In the genomic region with DNA sequence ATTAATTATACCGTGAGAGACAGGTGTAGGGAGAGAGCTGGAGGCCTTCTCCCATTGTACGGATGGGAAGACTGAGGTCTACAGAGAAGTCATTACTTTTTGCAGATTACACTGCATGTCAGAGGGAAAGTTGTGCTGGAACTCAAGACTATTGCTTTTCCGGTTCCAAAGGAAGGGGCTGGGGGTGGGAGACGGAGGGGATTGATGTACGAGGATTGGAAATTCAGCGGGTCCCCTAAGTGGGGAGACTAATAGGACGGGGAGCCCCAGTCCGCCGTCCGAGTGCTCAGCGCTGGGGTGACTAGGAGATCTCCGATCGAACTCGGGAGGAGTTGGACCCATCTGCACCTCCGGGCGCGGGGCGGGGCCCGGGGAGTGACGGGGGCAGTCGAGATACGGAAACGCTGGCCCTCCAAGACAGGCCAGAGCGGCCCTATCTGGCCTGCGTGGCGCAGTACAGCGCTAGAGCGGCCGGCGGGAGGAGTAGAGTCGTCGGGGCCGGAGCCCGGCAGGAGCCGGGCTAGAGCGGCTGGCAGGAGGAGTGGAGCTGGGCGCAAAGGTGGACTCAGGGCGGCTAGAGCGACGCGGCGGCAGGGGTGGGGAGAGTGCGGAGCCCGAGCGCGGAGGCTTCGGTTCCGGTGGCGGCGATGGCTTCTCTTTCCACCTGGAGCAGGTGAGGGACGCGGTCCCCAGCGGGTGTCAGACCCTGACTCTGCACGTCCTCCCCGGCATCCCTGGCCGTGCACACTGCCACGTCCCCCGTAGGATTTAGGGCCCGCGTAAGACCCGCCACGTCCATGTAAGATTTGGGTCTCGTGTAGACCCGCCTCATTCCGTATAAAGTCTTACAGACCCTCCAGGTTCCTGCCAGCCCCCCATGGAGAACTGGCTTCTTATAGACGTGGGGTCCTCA, we compare ENCODE assay signal across 8 cellular contexts. TPM values are rescaled to one million over a fixed set of nuclear protein-coding genes. Genes with fewer than 3 reads are reported as not detected.
DNase-seq lines count a peak whose midpoint lies in the region; ATAC-seq and TF ChIP-seq lines count a peak whose summit lies in the region.

No MANE protein-coding gene starts in this region.

- ATAC-seq in GM21825 (IDR thresholded peaks at IDR 0.05; ENCODE audit: unreplicated experiment) (peak; percentile 58), natural killer cell (peak; percentile 62 to 90 (median 75))
- ATAC-seq in activated T-helper 17 cell treated with anti-CD3 and anti-CD28 coated beads, Interleukin-2, amount 50 U/mL, for 72 hours (replicated peaks) = peak; percentile 73

- H3K36me3 Mint-ChIP-seq in activated T-helper 17 cell treated with anti-CD3 and anti-CD28 coated beads, Interleukin-2, amount 50 U/mL, for 72 hours (ENCODE audit: low read depth) = peaks cover 64% of the 10 kb centered on the region
- no peaks in the 10 kb centered on the region for H3K36me3 Mint-ChIP-seq in natural killer cell

- TF ChIP-seq CTCF in fibroblast of mammary gland (conservative IDR thresholded peaks at IDR 0.05; ENCODE audit: control insufficient read depth, insufficient read depth, low read depth, low read length) = no peak
- TF ChIP-seq CTCF in natural killer cell (IDR thresholded peaks at IDR 0.05) = no peak

- H3K4me3 Mint-ChIP-seq in activated T-helper 17 cell treated with anti-CD3 and anti-CD28 coated beads, Interleukin-2, amount 50 U/mL, for 72 hours = peak overlapping the region; percentile 80
- H3K4me3 Mint-ChIP-seq in natural killer cell = peak overlapping the region; percentile 84

- H3K4me3 ChIP-seq in Karpas-422 (ENCODE audit: low read length) (peak overlapping the region; percentile 95), fibroblast of mammary gland (ENCODE audit: control insufficient read depth, low read depth, low read length) (peak overlapping the region; percentile 93)

- peaks cover 37% of the 10 kb centered on the region for H3K4me1 Mint-ChIP-seq in activated T-helper 17 cell treated with anti-CD3 and anti-CD28 coated beads, Interleukin-2, amount 50 U/mL, for 72 hours
- H3K4me1 Mint-ChIP-seq in natural killer cell = peaks cover 52 to 86% of the 10 kb centered on the region in 2 donors

- peak overlapping the region; percentile 94 for H3K4me2 ChIP-seq in Karpas-422 (ENCODE audit: low read depth, low read length, poor library complexity, severe bottlenecking)

- H3K27ac Mint-ChIP-seq in activated T-helper 17 cell treated with anti-CD3 and anti-CD28 coated beads, Interleukin-2, amount 50 U/mL, for 72 hours = peak overlapping the region; percentile 83
- H3K27ac Mint-ChIP-seq in natural killer cell = peak overlapping the region; percentile 84 to 89

- H3K79me2 ChIP-seq in Karpas-422 (ENCODE audit: low read length) = peaks cover 54% of the 10 kb centered on the region

- no peak overlapping the region for H2AFZ ChIP-seq in Karpas-422 (ENCODE audit: low read length)

- peak overlapping the region; percentile 92 for H3K9ac ChIP-seq in Karpas-422 (ENCODE audit: low read length)

- peaks cover 66% of the 10 kb centered on the region for H3K4me1 ChIP-seq in Karpas-422 (ENCODE audit: low read length)

- DNase-seq in Daoy (ENCODE audit: low read depth) (peak; percentile 98), Karpas-422 (peak; percentile 99), RPMI7951 (ENCODE audit: low read depth) (peak; percentile 97), fibroblast of mammary gland (ENCODE audit: low read depth) (peak; percentile 94), natural killer cell (peak; percentile 80)
- DNase-seq in stimulated activated naive CD4-positive, alpha-beta T cell (lab: John Stamatoyannopoulos, UW) = peak; percentile 64 to 81 (median 72)

- H3K36me3 ChIP-seq in Karpas-422 (ENCODE audit: insufficient read depth, low read length) = peaks cover 8% of the 10 kb centered on the region; the same call in 1 of the 2 replicates

- H3K9me2 ChIP-seq in Karpas-422 (replicated peaks; ENCODE audit: insufficient read depth, low read length) = no peaks in the 10 kb centered on the region

- intact Hi-C loops in natural killer cell (cut with micrococcal nuclease) = no loop called here

- H3K27ac ChIP-seq in Karpas-422 (ENCODE audit: low read length) = peak overlapping the region; percentile 98

- no peaks in the 10 kb centered on the region for H3K9me3 Mint-ChIP-seq in activated T-helper 17 cell treated with anti-CD3 and anti-CD28 coated beads, Interleukin-2, amount 50 U/mL, for 72 hours
- no peaks in the 10 kb centered on the region for H3K9me3 Mint-ChIP-seq in natural killer cell

- no peaks in the 10 kb centered on the region for H3K27me3 Mint-ChIP-seq in activated T-helper 17 cell treated with anti-CD3 and anti-CD28 coated beads, Interleukin-2, amount 50 U/mL, for 72 hours
- H3K27me3 Mint-ChIP-seq in natural killer cell (ENCODE audit: low read depth in 2 of 2) = no peaks in the 10 kb centered on the region

- no peaks in the 10 kb centered on the region for H3K9me3 ChIP-seq in Karpas-422 (ENCODE audit: low read length)

- H3K27me3 ChIP-seq in Karpas-422 (ENCODE audit: low read length) = no peaks in the 10 kb centered on the region

- H4K20me1 ChIP-seq in Karpas-422 (ENCODE audit: insufficient read depth, low read depth, low read length) = 0 out of 2 replicates have a peak, but pooled peaks cover 6% of the 10 kb centered on the region

RNA-seq across cellular contexts. Expression of gene ARHGEF1, which starts 1.1 kb away (rescaled TPM):
- 73.9 and 76.2 TPM in 2 replicates for total RNA-seq in Daoy (2014; rRNA removed; shearing (Covaris generic))
- 136 and 137 TPM in 2 replicates for total RNA-seq in Karpas-422 (2014; rRNA removed; shearing (Covaris generic); ENCODE audit: low replicate concordance)
- total RNA-seq in RPMI7951 (2014; rRNA removed; shearing (Covaris generic)) = 23.4 and 28.2 TPM in 2 replicates
- total RNA-seq in activated T-helper 17 cell treated with anti-CD3 and anti-CD28 coated beads, Interleukin-2, amount 50 U/mL, for 72 hours = 100 to 1,000 TPM; 255 to 337 TPM
- 1,000 to 10,000 TPM; 1,177 to 1,409 (median 1,354) TPM for total RNA-seq in natural killer cell

RNA-seq across cellular contexts. Expression of gene CD79A, which starts 7.0 kb away (rescaled TPM):
- not detected in 2 replicates for total RNA-seq in Daoy (2014; rRNA removed; shearing (Covaris generic))
- total RNA-seq in Karpas-422 (2014; rRNA removed; shearing (Covaris generic); ENCODE audit: low replicate concordance) = 970 and 1,036 TPM in 2 replicates
- not detected in 2 replicates for total RNA-seq in RPMI7951 (2014; rRNA removed; shearing (Covaris generic))
- under 1 TPM; 0.22 to 0.98 TPM for total RNA-seq in activated T-helper 17 cell treated with anti-CD3 and anti-CD28 coated beads, Interleukin-2, amount 50 U/mL, for 72 hours
- 10 to 100 TPM in 1 of 3 donors, 1 to 10 TPM in 2; 5.6 to 35.5 (median 6.0) TPM for total RNA-seq in natural killer cell

RNA-seq across cellular contexts. Expression of gene RPS19, which starts 24.0 kb away (rescaled TPM):
- 2,465 and 2,894 TPM in 2 replicates for total RNA-seq in Daoy (2014; rRNA removed; shearing (Covaris generic))
- 2,482 and 3,478 TPM in 2 replicates for total RNA-seq in Karpas-422 (2014; rRNA removed; shearing (Covaris generic); ENCODE audit: low replicate concordance)
- 1,675 and 2,627 TPM in 2 replicates for total RNA-seq in RPMI7951 (2014; rRNA removed; shearing (Covaris generic))
- 1,000 to 10,000 TPM; 3,531 to 4,049 TPM for total RNA-seq in activated T-helper 17 cell treated with anti-CD3 and anti-CD28 coated beads, Interleukin-2, amount 50 U/mL, for 72 hours
- total RNA-seq in natural killer cell = 1,000 to 10,000 TPM; 1,358 to 1,814 (median 1,709) TPM

RNA-seq across cellular contexts. Expression of gene DMRTC2, which starts 39.2 kb away (rescaled TPM):
- total RNA-seq in Daoy (2014; rRNA removed; shearing (Covaris generic)) = not detected in 2 replicates
- total RNA-seq in Karpas-422 (2014; rRNA removed; shearing (Covaris generic); ENCODE audit: low replicate concordance) = not detected in 2 replicates
- not detected in 2 replicates for total RNA-seq in RPMI7951 (2014; rRNA removed; shearing (Covaris generic))
- not detected for total RNA-seq in activated T-helper 17 cell treated with anti-CD3 and anti-CD28 coated beads, Interleukin-2, amount 50 U/mL, for 72 hours
- not detected for total RNA-seq in natural killer cell

RNA-seq across cellular contexts. Expression of gene LYPD4, which starts 39.6 kb away (rescaled TPM):
- total RNA-seq in Daoy (2014; rRNA removed; shearing (Covaris generic)) = not detected in 2 replicates
- total RNA-seq in Karpas-422 (2014; rRNA removed; shearing (Covaris generic); ENCODE audit: low replicate concordance) = not detected in 2 replicates
- not detected in 2 replicates for total RNA-seq in RPMI7951 (2014; rRNA removed; shearing (Covaris generic))
- total RNA-seq in activated T-helper 17 cell treated with anti-CD3 and anti-CD28 coated beads, Interleukin-2, amount 50 U/mL, for 72 hours = not detected
- not detected for total RNA-seq in natural killer cell

Comparison
In these comparisons a context has a peak if more than half of its experiments do, and no peak if none do; other contexts are left out.
1. Peak in every context shown above with its lines: DNase-seq, ATAC-seq, H3K4me3 ChIP-seq and H3K27ac ChIP-seq.
2. RNA of gene CD79A, which starts 7.0 kb away (total RNA-seq): 970 to 1,036 TPM in Karpas-422; 5.6 to 35.5 TPM in natural killer cell, 0.22 to 0.98 TPM in activated T-helper 17 cell treated with anti-CD3 and anti-CD28 coated beads, Interleukin-2, amount 50 U/mL, for 72 hours, not detected in Daoy and not detected in RPMI7951; every median in the first group is over 10 times any median in the second.